8 cellular contexts compared by ENCODE assay signal in the genomic region with DNA sequence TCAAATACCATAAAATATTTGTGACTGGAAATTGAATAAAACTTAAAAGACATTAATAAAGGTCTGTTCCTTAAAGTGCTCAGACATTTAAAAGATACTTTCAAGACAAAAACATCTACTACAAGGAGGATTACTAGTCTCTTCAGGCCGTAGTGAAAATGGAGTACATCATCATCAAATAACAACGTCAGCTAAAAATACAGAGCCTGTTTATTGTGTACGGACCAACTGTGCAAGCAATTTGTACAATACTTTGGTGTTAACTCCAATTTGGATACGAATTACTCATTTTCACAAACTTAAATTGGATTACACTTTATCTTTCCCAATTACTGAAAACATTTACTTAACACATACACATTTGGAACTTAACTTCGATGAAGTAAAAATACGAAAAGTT. TPM values are rescaled to one million over a fixed set of nuclear protein-coding genes. Genes with fewer than 3 reads are reported as not detected.
DNase-seq lines count a peak whose midpoint lies in the region; ATAC-seq and TF ChIP-seq lines count a peak whose summit lies in the region.

No MANE protein-coding gene starts in this region.

- H3K4me3 ChIP-seq in SJCRH30: peak overlapping the region; percentile 57
- H3K4me3 ChIP-seq in foreskin fibroblast (ENCODE audit: low read depth in 1 of 2, low read length in 2 of 2): peak overlapping the region; percentile 89 to 96
- peak overlapping the region; percentile 97 for H3K4me3 ChIP-seq in psoas muscle

- H3K36me3 ChIP-seq in SJCRH30 (no peaks in the 10 kb centered on the region), psoas muscle (ENCODE audit: insufficient read depth in 1 of 2, low read depth in 1 of 2) (peaks cover 0 to 7% of the 10 kb centered on the region in 2 donors)

- H3K4me1 ChIP-seq in SJCRH30: 0 out of 2 replicates have a peak, but pooled peaks cover 3% of the 10 kb centered on the region
- peaks cover 16% of the 10 kb centered on the region for H3K4me1 ChIP-seq in psoas muscle

- intact Hi-C loops in psoas muscle (cut with DNase I) (no loop called here), left colon (cut with DNase I, micrococcal nuclease) (no loop called here)

- DNase-seq in HCEC 1CT (peak; percentile 25), SJCRH30 (no peak), foreskin fibroblast (no peak), psoas muscle (no peak), left colon (no peak), NCI-H1436 treated with DMSO at 0.1 percent for 48 hours (lab: John Stamatoyannopoulos, UW) (no peak), activated gamma-delta T cell treated with Interleukin-2 at 50 U/mL for 16 hours (no peak)
- no peak for DNase-seq in activated effector memory CD4-positive, alpha-beta T cell treated with Interleukin-2 at 50 U/mL for 16 hours

- 8 to 14% (median 11%) methylated on average over 6 of the region's 6 CpGs for WGBS in psoas muscle, 3 donors

- H3K9me3 ChIP-seq in SJCRH30 (replicated peaks): no peaks in the 10 kb centered on the region
- no peaks in the 10 kb centered on the region for H3K9me3 ChIP-seq in psoas muscle

- H3K27ac ChIP-seq in SJCRH30: no peak overlapping the region
- H3K27ac ChIP-seq in psoas muscle: no peak overlapping the region

- TF ChIP-seq CTCF in foreskin fibroblast (IDR thresholded peaks at IDR 0.05; ENCODE audit: low read depth, low read length) (no peak), psoas muscle (IDR thresholded peaks at IDR 0.05) (no peak)

- ATAC-seq in psoas muscle (no peak), left colon (no peak)

- H3K27me3 ChIP-seq in SJCRH30 (no peaks in the 10 kb centered on the region), psoas muscle (ENCODE audit: insufficient read depth in 3 of 3, low read length in 2 of 3) (no peaks in the 10 kb centered on the region)

RNA-seq across cellular contexts. Expression of a gene that starts 0.9 kb away (rescaled TPM):
- total RNA-seq in SJCRH30 (2014; rRNA removed; shearing (Covaris generic)): 2.5 and 2.6 TPM in 2 replicates
- total RNA-seq in psoas muscle (under 1 TPM; 0.62 to 0.90 (median 0.67) TPM), left colon (1 to 10 TPM; 2.9 to 3.0 TPM)
- polyA plus RNA-seq in psoas muscle: 1 to 10 TPM in 1 of 3 donors, under 1 TPM in 2; 0.34 to 2.0 (median 0.58) TPM

RNA-seq across cellular contexts. Expression of a gene that starts 1.0 kb away (rescaled TPM):
- 0.33 and 0.81 TPM in 2 replicates for total RNA-seq in SJCRH30 (2014; rRNA removed; shearing (Covaris generic))
- 10 to 100 TPM in 1 of 4 donors, 1 to 10 TPM in 3; 6.8 to 13.3 (median 8.4) TPM for total RNA-seq in psoas muscle
- 1 to 10 TPM; 2.1 to 5.3 (median 2.2) TPM for polyA plus RNA-seq in psoas muscle
- 1 to 10 TPM; 7.4 to 7.6 TPM for total RNA-seq in left colon

RNA-seq across cellular contexts. Expression of a gene that starts 35.9 kb away (rescaled TPM):
- total RNA-seq in SJCRH30 (2014; rRNA removed; shearing (Covaris generic)): 0.10 TPM in 1 of 2 replicates, not detected in the other
- under 1 TPM; 0.17 to 0.42 (median 0.23) TPM for total RNA-seq in psoas muscle
- under 1 TPM; 0.04 to 0.45 (median 0.13) TPM for polyA plus RNA-seq in psoas muscle
- under 1 TPM; 0.09 to 0.20 TPM for total RNA-seq in left colon
